In genomic region chr10:113278664-113279063, GRCh38 we compare ENCODE assay signal across 21 cellular contexts.
"Had no signal": no experiment of that assay in that cellular context is flagged by ENCODE, and none has a peak within 500 bp of the region (broad histone marks: within the 10 kb centered on the region; RNA-seq: fewer than 3 reads in every experiment).

No MANE protein-coding gene starts in this region.

- DNase-seq: effector CD8-positive, alpha-beta T cell; endodermal cell; foreskin keratinocyte; heart left ventricle; kidney; natural killer cell; stimulated activated CD4-positive, alpha-beta T cell treated with anti-CD3 and anti-CD28 coated beads, Interleukin-4, amount 100 ng/mL, for 4 hours; upper lobe of left lung had no signal

- H3K27ac Mint-ChIP-seq: endodermal cell; memory B cell; natural killer cell; neural progenitor cell; stimulated activated memory B cell treated with anti-CD40 and anti-IgM and Interleukin-4, amounts not matched to agents 10 μg/mL and 1 μg/mL and 100 μg/mL, for 72 hours; stimulated activated naive CD8-positive, alpha-beta T cell treated with anti-CD3 and anti-CD28 coated beads, Interleukin-15, Interleukin-2, amounts not matched to agents 100 ng/mL and 50 ng/mL, for 24 hours had no signal

- H3K36me3 ChIP-seq: gastroesophageal sphincter, heart left ventricle, neural progenitor cell, prostate gland, right atrium auricular region, thoracic aorta, tibial nerve, upper lobe of left lung had no signal

- H3K27me3 Mint-ChIP-seq: stimulated activated naive CD8-positive, alpha-beta T cell treated with anti-CD3 and anti-CD28 coated beads, Interleukin-15, Interleukin-2, amounts not matched to agents 100 ng/mL and 50 ng/mL, for 24 hours had no signal

- H3K27me3 ChIP-seq: foreskin keratinocyte, gastroesophageal sphincter, heart left ventricle, hepatocyte, neural progenitor cell, right atrium auricular region, tibial nerve, upper lobe of left lung had no signal

- H3K36me3 Mint-ChIP-seq: memory B cell; neural progenitor cell; stimulated activated memory B cell treated with anti-CD40 and anti-IgM and Interleukin-4, amounts not matched to agents 10 μg/mL and 1 μg/mL and 100 μg/mL, for 72 hours had no signal

- H3K4me1 Mint-ChIP-seq: memory B cell; stimulated activated memory B cell treated with anti-CD40 and anti-IgM and Interleukin-4, amounts not matched to agents 10 μg/mL and 1 μg/mL and 100 μg/mL, for 72 hours had no signal

- H3K4me3 ChIP-seq: gastroesophageal sphincter, heart left ventricle, hepatocyte, lung, neural progenitor cell, prostate gland, right atrium auricular region, smooth muscle cell, thoracic aorta, tibial nerve, upper lobe of left lung had no signal

- H3K9me3 ChIP-seq: prostate gland had no signal

- H3K4me1 ChIP-seq: foreskin keratinocyte, prostate gland had no signal

- H3K27ac ChIP-seq: epithelial cell of prostate, foreskin keratinocyte, gastroesophageal sphincter, hepatocyte, neural progenitor cell, prostate gland, right atrium auricular region, thoracic aorta, tibial nerve, upper lobe of left lung had no signal

- H3K4me3 Mint-ChIP-seq: endodermal cell; memory B cell; natural killer cell; neural progenitor cell; stimulated activated memory B cell treated with anti-CD40 and anti-IgM and Interleukin-4, amounts not matched to agents 10 μg/mL and 1 μg/mL and 100 μg/mL, for 72 hours; stimulated activated naive CD8-positive, alpha-beta T cell treated with anti-CD3 and anti-CD28 coated beads, Interleukin-15, Interleukin-2, amounts not matched to agents 100 ng/mL and 50 ng/mL, for 24 hours had no signal
